In the genomic region with DNA sequence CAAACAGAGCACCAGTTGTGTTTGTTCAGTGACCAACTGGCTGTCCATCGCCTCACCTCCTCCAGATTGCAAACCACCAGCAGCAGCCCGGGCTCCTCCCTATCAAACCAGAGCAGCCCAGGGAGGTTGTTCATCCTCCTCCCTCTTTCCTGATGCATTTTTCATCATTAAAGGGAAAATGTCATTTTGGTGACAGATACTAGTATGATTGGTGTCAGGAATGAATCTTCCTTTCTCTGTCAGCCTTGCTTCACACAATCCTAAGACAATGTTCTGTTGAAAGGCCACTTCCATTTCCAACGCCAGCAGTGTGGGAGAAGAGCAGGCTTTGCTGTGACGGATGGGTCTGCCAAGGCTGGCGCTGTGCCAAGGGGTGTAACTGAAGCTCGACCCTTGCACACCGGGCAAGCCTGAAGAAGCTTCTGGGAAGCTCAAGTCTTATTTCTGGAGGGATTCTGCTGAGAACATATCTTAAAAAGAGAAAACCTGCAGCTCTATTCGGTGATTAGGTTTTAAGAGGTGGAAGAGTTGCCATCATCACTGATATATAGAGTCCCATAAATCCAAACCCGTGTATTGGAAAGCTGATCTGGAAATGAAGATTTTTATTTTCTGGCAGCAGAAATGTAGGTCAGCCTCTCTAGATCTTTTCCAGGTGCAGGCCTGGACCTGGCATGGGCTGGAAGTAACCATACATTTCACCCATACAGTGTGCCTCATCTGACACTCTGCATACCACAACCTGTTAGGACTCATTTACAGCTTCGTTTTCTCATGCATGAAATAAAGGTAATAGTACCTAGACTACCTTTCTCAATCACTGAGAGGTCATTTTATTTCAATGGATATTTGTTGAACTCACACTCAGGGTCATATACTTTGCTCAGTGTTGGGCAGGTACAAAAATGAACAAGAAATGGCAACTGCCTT, we compare ENCODE assay signal across 1 cellular context.
TF ChIP-seq lines count a peak whose summit lies in the region.

No MANE protein-coding gene starts in this region.

TF ChIP-seq in IMR-90, 13 proteins besides CTCF, POLR2A, EP300 and RAD21:
- TF ChIP-seq, protein P1, sequence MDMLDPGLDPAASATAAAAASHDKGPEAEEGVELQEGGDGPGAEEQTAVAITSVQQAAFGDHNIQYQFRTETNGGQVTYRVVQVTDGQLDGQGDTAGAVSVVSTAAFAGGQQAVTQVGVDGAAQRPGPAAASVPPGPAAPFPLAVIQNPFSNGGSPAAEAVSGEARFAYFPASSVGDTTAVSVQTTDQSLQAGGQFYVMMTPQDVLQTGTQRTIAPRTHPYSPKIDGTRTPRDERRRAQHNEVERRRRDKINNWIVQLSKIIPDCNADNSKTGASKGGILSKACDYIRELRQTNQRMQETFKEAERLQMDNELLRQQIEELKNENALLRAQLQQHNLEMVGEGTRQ (IDR thresholded peaks at IDR 0.05; ENCODE audit: low read depth, low read length): no peak
- no peak for TF ChIP-seq CHD1 (IDR thresholded peaks at IDR 0.05; ENCODE audit: low read depth, low read length)
- no peak for TF ChIP-seq SMC3 (IDR thresholded peaks at IDR 0.05; ENCODE audit: low read depth, low read length)
- TF ChIP-seq MAZ (IDR thresholded peaks at IDR 0.05; ENCODE audit: borderline replicate concordance, low read depth, low read length): no peak
- TF ChIP-seq FOS (IDR thresholded peaks at IDR 0.05; ENCODE audit: low read depth, low read length): no peak
- TF ChIP-seq RFX5 (IDR thresholded peaks at IDR 0.05; ENCODE audit: low read depth, low read length): no peak
- no peak for TF ChIP-seq MXI1 (IDR thresholded peaks at IDR 0.05; ENCODE audit: borderline replicate concordance, low read depth, low read length)
- no peak for TF ChIP-seq MAFK (IDR thresholded peaks at IDR 0.05; ENCODE audit: low read depth, low read length)
- no peak for TF ChIP-seq RCOR1 (IDR thresholded peaks at IDR 0.05; ENCODE audit: insufficient replicate concordance, low read length)
- no peak for TF ChIP-seq BHLHE40 (IDR thresholded peaks at IDR 0.05; ENCODE audit: low read depth, low read length)
- TF ChIP-seq, protein P2, sequence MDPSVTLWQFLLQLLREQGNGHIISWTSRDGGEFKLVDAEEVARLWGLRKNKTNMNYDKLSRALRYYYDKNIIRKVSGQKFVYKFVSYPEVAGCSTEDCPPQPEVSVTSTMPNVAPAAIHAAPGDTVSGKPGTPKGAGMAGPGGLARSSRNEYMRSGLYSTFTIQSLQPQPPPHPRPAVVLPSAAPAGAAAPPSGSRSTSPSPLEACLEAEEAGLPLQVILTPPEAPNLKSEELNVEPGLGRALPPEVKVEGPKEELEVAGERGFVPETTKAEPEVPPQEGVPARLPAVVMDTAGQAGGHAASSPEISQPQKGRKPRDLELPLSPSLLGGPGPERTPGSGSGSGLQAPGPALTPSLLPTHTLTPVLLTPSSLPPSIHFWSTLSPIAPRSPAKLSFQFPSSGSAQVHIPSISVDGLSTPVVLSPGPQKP (IDR thresholded peaks at IDR 0.05; ENCODE audit: borderline replicate concordance, low read depth, low read length): no peak
- TF ChIP-seq CEBPB (IDR thresholded peaks at IDR 0.05; ENCODE audit: low read depth, low read length): no peak
- TF ChIP-seq NFE2L2 (IDR thresholded peaks at IDR 0.05; ENCODE audit: low read depth, low read length): no peak
